ENCODE assay signal across 6 cellular contexts in genomic region chr22:28557184-28557583, GRCh38.
"Had no signal": no experiment of that assay in that cellular context is flagged by ENCODE, and none has a peak within 500 bp of the region (broad histone marks: within the 10 kb centered on the region; RNA-seq: fewer than 3 reads in every experiment).

No MANE protein-coding gene starts in this region.

- H3K27ac ChIP-seq: HL-60 had no signal

- ATAC-seq: HepG2, K562 had no signal

- H3K4me3 ChIP-seq: K562 had no signal

- DNase-seq: IMR-90, KBM-7, KG1 had no signal
